8 cellular contexts compared by ENCODE assay signal in genomic region chr9:127977877-127978647, GRCh38. TPM values are rescaled to one million over a fixed set of nuclear protein-coding genes. Genes with fewer than 3 reads are reported as not detected.
DNase-seq lines count a peak whose midpoint lies in the region; ATAC-seq and TF ChIP-seq lines count a peak whose summit lies in the region.

No MANE protein-coding gene starts in this region.

- H3K9me3 Mint-ChIP-seq in Calu3 (ENCODE audit: low read depth, unreplicated experiment) = no peaks in the 10 kb centered on the region

- DNase-seq in Calu3 = peak; percentile 49
- DNase-seq in LHCN-M2 (ENCODE audit: low read depth) = peak; percentile 63
- DNase-seq in astrocyte of the spinal cord (ENCODE audit: low read depth, low spot score) = peak; percentile 68
- DNase-seq in superior temporal gyrus (ENCODE audit: extremely low spot score) = peak; percentile 37

- CTCF ChIA-PET in Calu3 (lab: Charles Lee) = interaction anchor here (1.3 kb wide), 1 partner anchor 56 kb away, joined by 5 read pairs; no protein-coding TSS in a partner anchor

- no peak overlapping the region for H3K27ac Mint-ChIP-seq in Calu3 (ENCODE audit: unreplicated experiment)

- peak overlapping the region; percentile 95 for H3K27ac ChIP-seq in layer of hippocampus (ENCODE audit: low read depth, low read length)

- peaks cover 57% of the 10 kb centered on the region for H3K36me3 Mint-ChIP-seq in Calu3 (ENCODE audit: insufficient read depth, unreplicated experiment)

- peak overlapping the region; percentile 17 for H3K4me3 ChIP-seq in astrocyte of the spinal cord (ENCODE audit: low read depth, low read length)

- no TSS peak for BruUV-seq in Calu3 (replicated peaks; lab: Mats Ljungman, UMichigan)

- in situ Hi-C loops in astrocyte of the spinal cord (cut with HindIII; ENCODE audit: low sequenced_read_pairs) = no loop called here

- TF ChIP-seq CTCF in Calu3 (IDR thresholded peaks at IDR 0.05; ENCODE audit: unreplicated experiment) = no peak
- no peak for TF ChIP-seq CTCF in astrocyte of the spinal cord (IDR thresholded peaks at IDR 0.05; ENCODE audit: low read depth, low read length)

- H3K4me1 Mint-ChIP-seq in Calu3 (ENCODE audit: low read depth, unreplicated experiment) = peaks cover 25% of the 10 kb centered on the region

- H3K4me3 Mint-ChIP-seq in Calu3 (ENCODE audit: low read depth, unreplicated experiment) = peak overlapping the region; percentile 87

- H3K27me3 Mint-ChIP-seq in Calu3 (ENCODE audit: unreplicated experiment) = no peaks in the 10 kb centered on the region

- no peak for ATAC-seq in GM21825 (IDR thresholded peaks at IDR 0.05; ENCODE audit: unreplicated experiment)
- ATAC-seq in HG03378 (IDR thresholded peaks at IDR 0.05; ENCODE audit: unreplicated experiment) = no peak
- no peak for ATAC-seq in GM18517 (IDR thresholded peaks at IDR 0.05; ENCODE audit: unreplicated experiment)

- no peaks in the 10 kb centered on the region for H3K27me3 ChIP-seq in layer of hippocampus (ENCODE audit: control insufficient read depth, insufficient read depth, low read length)

- intact Hi-C loops in Calu3 (cut with micrococcal nuclease; ENCODE audit: unreplicated experiment) = loop anchor here (2.0 kb wide), 1 partner anchor 23 kb away; no protein-coding TSS in a partner anchor

RNA-seq across cellular contexts. Expression of gene EEIG1, which starts 2.7 kb away (rescaled TPM):
- total RNA-seq in Calu3 (2022) = 80.7 and 84.6 TPM in 2 replicates
- total RNA-seq in LHCN-M2 (2014; rRNA removed) = 4.8 and 12.2 TPM in 2 replicates
- polyA plus RNA-seq in LHCN-M2 (2012) = 13.4 TPM

RNA-seq across cellular contexts. Expression of gene DPM2, which starts 40.4 kb away (rescaled TPM):
- total RNA-seq in Calu3 (2022) = 31.5 and 39.9 TPM in 2 replicates
- 29.0 and 29.5 TPM in 2 replicates for total RNA-seq in LHCN-M2 (2014; rRNA removed)
- polyA plus RNA-seq in LHCN-M2 (2012) = 50.1 TPM

RNA-seq across cellular contexts. Expression of gene PIP5KL1, which starts 47.5 kb away (rescaled TPM):
- total RNA-seq in Calu3 (2022) (0.17 and 1.1 TPM in 2 replicates), LHCN-M2 (2014; rRNA removed) (2.0 and 2.6 TPM in 2 replicates)
- polyA plus RNA-seq in LHCN-M2 (2012) = 0.92 TPM
